ENCODE assay signal across 22 cellular contexts in genomic region chr18:29882620-29883019, GRCh38.
DNase-seq lines count a peak whose midpoint lies in the region; ATAC-seq, FAIRE-seq and TF ChIP-seq lines count a peak whose summit lies in the region.
"Had no signal": no experiment of that assay in that cellular context is flagged by ENCODE, and none has a peak within 500 bp of the region (broad histone marks: within the 10 kb centered on the region; RNA-seq: fewer than 3 reads in every experiment).

No MANE protein-coding gene starts in this region.

- no peak for TF ChIP-seq RAD21 in HepG2 (CRISPR knock-in tag; IDR thresholded peaks at IDR 0.05)

- in situ Hi-C loops in HepG2 (cut with HindIII; ENCODE audit: extremely low pct_ligation_motif_present, low pct_unique_long_range_greater_than_20kb): no loop called here

- H3K4me2 ChIP-seq in HepG2 (ENCODE audit: low read depth, low read length): no peak overlapping the region
- no peak overlapping the region for H3K4me2 ChIP-seq in astrocyte (ENCODE audit: low read length)
- H3K4me2 ChIP-seq: BLaER1 treated with 17β-estradiol and CSF1 and Interleukin-3, amounts not matched to agents 10 nM and 100 nM had no signal

- DNase-seq in HepG2 (ENCODE audit: low spot score): no peak
- no peak for DNase-seq in right lobe of liver
- DNase-seq in astrocyte (ENCODE audit: low read depth): peak; percentile 3
- DNase-seq in myocyte (ENCODE audit: low read depth): peak; percentile 3
- no peak for DNase-seq in activated CD4-positive, alpha-beta T cell treated with anti-CD3 and anti-CD28 coated beads, Interleukin-2, amount 10 ng/mL, durations not matched to agents 24 days and 14 days
- no peak for DNase-seq in NCI-H2107 (lab: John Stamatoyannopoulos, UW)
- DNase-seq: AML-193; BE2C; CD4-positive, alpha-beta T cell; CD8-positive, alpha-beta memory T cell; DMS53; DMS79 treated with DMSO at 0.1 percent for 48 hours; GF-D8; GOT3 had no signal

- no peaks in the 10 kb centered on the region for H3K4me1 Mint-ChIP-seq in astrocyte (ENCODE audit: low read depth, unreplicated experiment)
- no peaks in the 10 kb centered on the region for H3K4me1 Mint-ChIP-seq in activated CD4-positive, alpha-beta T cell treated with anti-CD3 and anti-CD28 coated beads, Interleukin-2, amount 10 ng/mL, durations not matched to agents 24 days and 14 days
- H3K4me1 Mint-ChIP-seq: CD14-positive monocyte; CD8-positive, alpha-beta memory T cell had no signal

- CTCF ChIA-PET in HepG2 (lab: Yijun Ruan, JAX; ENCODE audit: low intra/inter-chr PET ratio, low total read pairs): no interaction called here

- H3K27me3 Mint-ChIP-seq in astrocyte (ENCODE audit: low read depth, unreplicated experiment): no peaks in the 10 kb centered on the region
- H3K27me3 Mint-ChIP-seq in activated CD4-positive, alpha-beta T cell treated with anti-CD3 and anti-CD28 coated beads, Interleukin-2, amount 10 ng/mL, durations not matched to agents 24 days and 14 days: no peaks in the 10 kb centered on the region
- H3K27me3 Mint-ChIP-seq: CD4-positive, alpha-beta T cell; CD8-positive, alpha-beta memory T cell had no signal

- TF ChIP-seq EP300 in HepG2 (IDR thresholded peaks at IDR 0.05; ENCODE audit: low read depth in 2 of 2, low read length in 2 of 2): no peak
- TF ChIP-seq EP300 in HepG2 (CRISPR knock-in tag; IDR thresholded peaks at IDR 0.05; ENCODE audit: borderline replicate concordance): no peak

- H3K27me3 ChIP-seq in HepG2 (ENCODE audit: control insufficient read depth in 1 of 2, insufficient read depth in 2 of 2, low read length in 2 of 2) (no peaks in the 10 kb centered on the region), right lobe of liver (no peaks in the 10 kb centered on the region), astrocyte (ENCODE audit: insufficient read depth, low read length) (no peaks in the 10 kb centered on the region)
- H3K27me3 ChIP-seq: BE2C; BLaER1 treated with 17β-estradiol and CSF1 and Interleukin-3, amounts not matched to agents 10 nM and 100 nM had no signal

- no peak for ATAC-seq in HepG2
- ATAC-seq in right lobe of liver: no peak

- TF ChIP-seq POLR2A in HepG2 (IDR thresholded peaks at IDR 0.05; ENCODE audit: insufficient read depth in 1 of 2, low read depth in 2 of 2, low read length in 2 of 2): no peak
- no peak for TF ChIP-seq POLR2A in right lobe of liver (IDR thresholded peaks at IDR 0.05)

- H3K27ac ChIP-seq in HepG2 (ENCODE audit: extremely low read length, insufficient read depth, low read length) (no peak overlapping the region), right lobe of liver (no peak overlapping the region), astrocyte (ENCODE audit: low read depth, low read length) (no peak overlapping the region)
- H3K27ac ChIP-seq: 22Rv1; BLaER1 treated with 17β-estradiol and CSF1 and Interleukin-3, amounts not matched to agents 10 nM and 100 nM had no signal

- H3K4me3 Mint-ChIP-seq in astrocyte (ENCODE audit: unreplicated experiment): no peak overlapping the region
- no peak overlapping the region for H3K4me3 Mint-ChIP-seq in activated CD4-positive, alpha-beta T cell treated with anti-CD3 and anti-CD28 coated beads, Interleukin-2, amount 10 ng/mL, durations not matched to agents 24 days and 14 days
- H3K4me3 Mint-ChIP-seq: CD14-positive monocyte; CD4-positive, alpha-beta T cell; CD8-positive, alpha-beta memory T cell had no signal

- no peaks in the 10 kb centered on the region for H4K20me1 ChIP-seq in HepG2 (ENCODE audit: insufficient read depth, low read length)
- H4K20me1 ChIP-seq in astrocyte (ENCODE audit: insufficient read depth, low read length): no peaks in the 10 kb centered on the region
- H4K20me1 ChIP-seq: BLaER1 treated with 17β-estradiol and CSF1 and Interleukin-3, amounts not matched to agents 10 nM and 100 nM had no signal

- H3K9ac ChIP-seq in HepG2 (ENCODE audit: insufficient read depth, low read depth, low read length): no peak overlapping the region
- no peak overlapping the region for H3K9ac ChIP-seq in astrocyte (ENCODE audit: low read length)
- H3K9ac ChIP-seq: BLaER1 treated with 17β-estradiol and CSF1 and Interleukin-3, amounts not matched to agents 10 nM and 100 nM had no signal

- no peak for TF ChIP-seq CTCF in HepG2 (CRISPR knock-in tag; IDR thresholded peaks at IDR 0.05)
- TF ChIP-seq CTCF in right lobe of liver (IDR thresholded peaks at IDR 0.05): no peak
- no peak for TF ChIP-seq CTCF in astrocyte (IDR thresholded peaks at IDR 0.05; ENCODE audit: insufficient read depth, low read depth, low read length)

- no peaks in the 10 kb centered on the region for H3K9me3 ChIP-seq in HepG2 (ENCODE audit: low read length)
- H3K9me3 ChIP-seq in right lobe of liver: no peaks in the 10 kb centered on the region
- H3K9me3 ChIP-seq in astrocyte (ENCODE audit: insufficient read depth, low read depth, low read length): no peaks in the 10 kb centered on the region
- H3K9me3 ChIP-seq: BE2C, HAP-1 had no signal

- no peak overlapping the region for H3K27ac Mint-ChIP-seq in astrocyte (ENCODE audit: unreplicated experiment)
- no peak overlapping the region for H3K27ac Mint-ChIP-seq in activated CD4-positive, alpha-beta T cell treated with anti-CD3 and anti-CD28 coated beads, Interleukin-2, amount 10 ng/mL, durations not matched to agents 24 days and 14 days
- H3K27ac Mint-ChIP-seq: CD14-positive monocyte; CD4-positive, alpha-beta T cell; CD8-positive, alpha-beta memory T cell had no signal

- no TSS peak for BruUV-seq in HepG2 (replicated peaks; lab: Mats Ljungman, UMichigan)

- no peaks in the 10 kb centered on the region for H3K9me3 Mint-ChIP-seq in astrocyte (ENCODE audit: unreplicated experiment)
- H3K9me3 Mint-ChIP-seq in activated CD4-positive, alpha-beta T cell treated with anti-CD3 and anti-CD28 coated beads, Interleukin-2, amount 10 ng/mL, durations not matched to agents 24 days and 14 days: no peaks in the 10 kb centered on the region

- FAIRE-seq in HepG2 (lab: Jason Lieb, UNC) (no peak), astrocyte (lab: Jason Lieb, UNC) (no peak)
- FAIRE-seq: A204.1, GM12891, GM18507, H54 had no signal

- H3K4me1 ChIP-seq in HepG2 (ENCODE audit: insufficient read depth, low read length) (no peaks in the 10 kb centered on the region), right lobe of liver (no peaks in the 10 kb centered on the region), astrocyte (ENCODE audit: insufficient read depth, low read length) (no peaks in the 10 kb centered on the region)
- H3K4me1 ChIP-seq: BE2C had no signal

- no peaks in the 10 kb centered on the region for H3K79me2 ChIP-seq in HepG2 (ENCODE audit: insufficient read depth, low read length)
- H3K79me2 ChIP-seq in astrocyte (ENCODE audit: insufficient read depth, low read length): no peaks in the 10 kb centered on the region

- intact Hi-C loops in HepG2 (cut with micrococcal nuclease; ENCODE audit: unreplicated experiment) (no loop called here), right lobe of liver (cut with DNase I) (no loop called here)
- intact Hi-C loops in activated CD4-positive, alpha-beta T cell treated with anti-CD3 and anti-CD28 coated beads, Interleukin-2, amount 10 ng/mL, durations not matched to agents 24 days and 14 days (cut with micrococcal nuclease): no loop called here

- H3K4me3 ChIP-seq in HepG2 (replicated peaks in 1 of 3; ENCODE audit: insufficient read depth in 1 of 3, low read depth in 2 of 3, low read length in 3 of 3) (no peak overlapping the region), right lobe of liver (no peak overlapping the region), astrocyte (ENCODE audit: insufficient read depth, low read depth, low read length) (no peak overlapping the region)
- H3K4me3 ChIP-seq: BLaER1 treated with 17β-estradiol and CSF1 and Interleukin-3, amounts not matched to agents 10 nM and 100 nM; HAP-1 had no signal

- no peaks in the 10 kb centered on the region for H3K36me3 Mint-ChIP-seq in astrocyte (ENCODE audit: low read depth, unreplicated experiment)
- H3K36me3 Mint-ChIP-seq in activated CD4-positive, alpha-beta T cell treated with anti-CD3 and anti-CD28 coated beads, Interleukin-2, amount 10 ng/mL, durations not matched to agents 24 days and 14 days (ENCODE audit: low read depth): no peaks in the 10 kb centered on the region
- H3K36me3 Mint-ChIP-seq: CD14-positive monocyte; CD8-positive, alpha-beta memory T cell had no signal

- POLR2A ChIA-PET in HepG2 (lab: Yijun Ruan, JAX): no interaction called here

- H3K36me3 ChIP-seq in HepG2 (replicated peaks in 1 of 2; ENCODE audit: control insufficient read depth in 1 of 2, insufficient read depth in 2 of 2, low read length in 2 of 2) (no peaks in the 10 kb centered on the region), right lobe of liver (no peaks in the 10 kb centered on the region), astrocyte (ENCODE audit: insufficient read depth, low read length) (no peaks in the 10 kb centered on the region)
- H3K36me3 ChIP-seq: BE2C; BLaER1 treated with 17β-estradiol and CSF1 and Interleukin-3, amounts not matched to agents 10 nM and 100 nM; HAP-1 had no signal

- no peak overlapping the region for H2AFZ ChIP-seq in HepG2 (ENCODE audit: low read length)
- H2AFZ ChIP-seq in astrocyte (ENCODE audit: low read depth, low read length): no peak overlapping the region

- WGBS in HepG2 (ENCODE audit: low lambda C conversion rate): 0% methylated on average over 1 of the region's 1 CpG
- WGBS in right lobe of liver (ENCODE audit: insufficient coverage, low coverage, low lambda C conversion rate, missing lambda C conversion rate): 17% methylated on average over 1 of the region's 1 CpG

TF ChIP-seq in HepG2, 621 proteins besides CTCF, POLR2A, EP300 and RAD21:
- TF ChIP-seq YEATS4 (CRISPR knock-in tag; IDR thresholded peaks at IDR 0.05; ENCODE audit: borderline replicate concordance) (no peak), MAFK (conservative IDR thresholded peaks at IDR 0.05 in 1 of 2, IDR thresholded peaks at IDR 0.05 in 1 of 2; ENCODE audit: low read length in 2 of 2) (peak; percentile 13 to 75; a peak in 3 of 4 replicates), MAFF (IDR thresholded peaks at IDR 0.05; ENCODE audit: low read depth, low read length) (peak; percentile 45; the same call in 1 of the 2 replicates)

Comparison
In these comparisons a context has a peak if more than half of its experiments do, and no peak if none do; other contexts are left out.
1. DNase-seq: peak in astrocyte (single experiment) and myocyte (single experiment); none in HepG2 (single experiment), right lobe of liver (0 of 3), activated CD4-positive, alpha-beta T cell treated with anti-CD3 and anti-CD28 coated beads, Interleukin-2, amount 10 ng/mL, durations not matched to agents 24 days and 14 days (single experiment) and NCI-H2107 (single experiment).